8 cellular contexts compared by ENCODE assay signal in the genomic region with DNA sequence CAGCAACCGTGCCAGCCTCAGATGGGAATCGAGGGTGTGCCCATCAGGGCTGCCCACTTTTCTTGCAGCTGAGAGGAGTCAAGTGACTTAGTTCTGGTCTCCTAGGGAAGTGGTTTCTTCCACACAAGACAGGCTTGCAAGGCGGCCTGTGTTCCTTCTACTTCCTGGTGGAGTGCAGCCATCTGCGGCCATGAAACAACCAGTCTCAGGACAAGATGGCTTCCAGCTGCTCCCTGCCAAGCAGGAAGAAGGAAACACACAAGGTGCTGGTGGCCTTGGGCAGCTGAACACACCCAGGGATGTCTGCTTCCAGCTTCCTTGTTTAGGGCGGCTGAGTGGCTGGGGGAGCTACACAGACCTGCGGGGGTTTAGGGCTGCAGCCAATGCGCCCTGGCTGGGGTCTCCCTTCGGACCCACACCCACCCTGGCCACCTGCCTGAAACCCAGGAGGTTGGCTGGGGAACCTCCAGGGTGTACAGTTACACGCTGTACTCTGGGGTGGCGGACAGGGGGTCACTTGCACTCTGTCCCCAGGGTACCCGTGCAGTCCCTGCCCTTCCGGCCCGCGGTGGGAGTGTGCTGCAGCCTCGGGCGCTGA. TPM values are rescaled to one million over a fixed set of nuclear protein-coding genes. Genes with fewer than 3 reads are reported as not detected.
DNase-seq lines count a peak whose midpoint lies in the region; ATAC-seq and TF ChIP-seq lines count a peak whose summit lies in the region.

No MANE protein-coding gene starts in this region.

- peak overlapping the region; percentile 23; the same call in 1 of the 2 replicates for H3K9ac ChIP-seq in SU-DHL-6 (ENCODE audit: low read length)

- 17 to 33% (median 28%) methylated on average over 14 to 16 of the region's 16 CpGs for whole genome bisulfite sequencing in ovary, 3 donors

- no peaks in the 10 kb centered on the region for H3F3A ChIP-seq in SU-DHL-6 (ENCODE audit: insufficient read depth)

- H2AFZ ChIP-seq in SU-DHL-6 (ENCODE audit: low read depth, low read length, severe bottlenecking) = peak overlapping the region; percentile 72

- H3K27me3 ChIP-seq in SU-DHL-6 (ENCODE audit: low read length) (no peaks in the 10 kb centered on the region), ovary (no peaks in the 10 kb centered on the region)

- peaks cover 3% of the 10 kb centered on the region for H3K4me1 ChIP-seq in ovary (ENCODE audit: insufficient read depth)

- H3K4me2 ChIP-seq in SU-DHL-6 (ENCODE audit: low read depth, low read length, poor library complexity, severe bottlenecking) = peak overlapping the region; percentile 43

- H3K79me2 ChIP-seq in SU-DHL-6 (ENCODE audit: insufficient read depth, low read length) = no peaks in the 10 kb centered on the region

- intact Hi-C loops in ovary (cut with DNase I) = no loop called here

- no peaks in the 10 kb centered on the region for H3K36me3 ChIP-seq in SU-DHL-6 (ENCODE audit: low read length)
- H3K36me3 ChIP-seq in ovary = no peaks in the 10 kb centered on the region

- H3K9me2 ChIP-seq in SU-DHL-6 (replicated peaks; ENCODE audit: insufficient read depth, low read length) = no peaks in the 10 kb centered on the region

- H3K9me3 ChIP-seq in SU-DHL-6 (ENCODE audit: insufficient read depth, low read length) = no peaks in the 10 kb centered on the region
- H3K9me3 ChIP-seq in ovary = no peaks in the 10 kb centered on the region

- ATAC-seq in GM18505 (IDR thresholded peaks at IDR 0.05; ENCODE audit: unreplicated experiment) (peak; percentile 1), HG02759 (IDR thresholded peaks at IDR 0.05; ENCODE audit: unreplicated experiment) (peak; percentile 21)

- peak overlapping the region; percentile 33 for H3K4me3 ChIP-seq in SU-DHL-6 (ENCODE audit: insufficient read depth, low read length, poor library complexity, severe bottlenecking)
- H3K4me3 ChIP-seq in fibroblast of pulmonary artery (replicated peaks; ENCODE audit: low read depth, low read length) = peak overlapping the region; percentile 74
- H3K4me3 ChIP-seq in ovary = peak overlapping the region; percentile 83

- H4K20me1 ChIP-seq in SU-DHL-6 (ENCODE audit: low read depth, low read length) = no peaks in the 10 kb centered on the region

- no peak for TF ChIP-seq CTCF in SU-DHL-6 (IDR thresholded peaks at IDR 0.05; ENCODE audit: insufficient read depth, low read length, poor library complexity, severe bottlenecking)
- no peak for TF ChIP-seq CTCF in fibroblast of pulmonary artery (IDR thresholded peaks at IDR 0.05; ENCODE audit: low read length, missing control alignments)
- TF ChIP-seq CTCF in ovary (IDR thresholded peaks at IDR 0.05) = no peak

- TF ChIP-seq POLR2A in GM18505 (IDR thresholded peaks at IDR 0.05; ENCODE audit: borderline replicate concordance, extremely low read depth, insufficient read depth, insufficient read length) (no peak), ovary (IDR thresholded peaks at IDR 0.05) (no peak)

- no peak for DNase-seq in fibroblast of pulmonary artery (ENCODE audit: low read depth)
- DNase-seq in ovary = peak in 2 of 5 donors; percentile 43 to 55
- no peak for DNase-seq in SW 1271 (lab: John Stamatoyannopoulos, UW)
- no peak for DNase-seq in stimulated activated CD4-positive, alpha-beta T cell treated with anti-CD3 and anti-CD28 coated beads, Interleukin-2, amount 100 ng/mL, for 48 hours
- DNase-seq in retina = no peak

- TF ChIP-seq EP300 in ovary (IDR thresholded peaks at IDR 0.05) = no peak

- H3K27ac ChIP-seq in SU-DHL-6 (ENCODE audit: low read depth, low read length) = no peak overlapping the region
- H3K27ac ChIP-seq in ovary = peak overlapping the region in 1 of 2 donors; percentile 89

RNA-seq across cellular contexts. Expression of a gene that starts 34.7 kb away (rescaled TPM):
- 10 to 100 TPM; 22.2 to 47.2 (median 30.8) TPM for total RNA-seq in ovary
- polyA plus RNA-seq in ovary = 10 to 100 TPM; 29.0 to 62.6 TPM

RNA-seq across cellular contexts. Expression of a gene that starts 47.9 kb away (rescaled TPM):
- 10 to 100 TPM; 40.8 to 74.0 (median 54.4) TPM for total RNA-seq in ovary
- 10 to 100 TPM; 24.8 to 51.4 TPM for polyA plus RNA-seq in ovary

Comparison
In these comparisons a context has a peak if more than half of its experiments do, and no peak if none do; other contexts are left out.
1. H3K4me3 ChIP-seq: peak in every context shown above with its lines; median percentile 83 in ovary; 74 in fibroblast of pulmonary artery; 33 in SU-DHL-6.